Comparison of ENCODE assay signal across 40 cellular contexts in genomic region chr12:34304546-34304945, GRCh38.
"Had no signal": no experiment of that assay in that cellular context is flagged by ENCODE, and none has a peak within 500 bp of the region (broad histone marks: within the 10 kb centered on the region; RNA-seq: fewer than 3 reads in every experiment).

No MANE protein-coding gene starts in this region.

- H3K27ac Mint-ChIP-seq: activated naive CD4-positive, alpha-beta T cell treated with anti-CD3 and anti-CD28 coated beads for 36 hours; activated naive CD4-positive, alpha-beta T cell treated with anti-CD3 and anti-CD28 coated beads, Interleukin-2, amount 10 ng/mL, durations not matched to agents 7 days and 5 days; activated naive CD4-positive, alpha-beta T cell treated with anti-CD3 and anti-CD28 coated beads, Interleukin-2, amount 50 U/mL, for 24 hours; activated naive CD4-positive, alpha-beta T cell treated with anti-CD3 and anti-CD28 coated beads, Interleukin-2, amount 50 U/mL, for 72 hours; activated naive CD8-positive, alpha-beta T cell; activated naive CD8-positive, alpha-beta T cell treated with anti-CD3 and anti-CD28 coated beads for 36 hours; activated naive CD8-positive, alpha-beta T cell treated with anti-CD3 and anti-CD28 coated beads, Interleukin-2, amount 10 ng/mL, durations not matched to agents 7 days and 5 days; activated naive CD8-positive, alpha-beta T cell treated with anti-CD3 and anti-CD28 coated beads, Interleukin-2, amount 50 U/mL, for 24 hours; activated T-cell treated with anti-CD3 and anti-CD28 coated beads, Interleukin-2, amount 50 U/mL, for 24 hours; activated T-cell treated with anti-CD3 and anti-CD28 coated beads, Interleukin-2, amount 50 U/mL, for 72 hours; activated T-helper 1 cell treated with anti-CD3 and anti-CD28 coated beads, Interleukin-12 subunit alpha, Interleukin-12 subunit beta, Interleukin-2, Interleukin-4 antibody, amounts not matched to agents 30 ng/mL and 10 ng/mL and 1 ng/mL, durations not matched to agents 14 hours and 24 hours and 36 hours; activated T-helper 17 cell treated with anti-CD3 and anti-CD28 coated beads, Interleukin-2, amount 50 U/mL, for 72 hours; activated T-helper 2 cell treated with anti-CD3 and anti-CD28 coated beads, Interferon-gamma antibody, Interleukin-2, Interleukin-4, amounts not matched to agents 10 μg/mL and 5 μg/mL and 100 μg/mL, durations not matched to agents 14 hours and 24 hours and 36 hours; brain had no signal

- DNase-seq: activated effector memory CD4-positive, alpha-beta T cell treated with anti-CD3 and anti-CD28 coated beads, Interleukin-2, amount 50 U/mL, for 16 hours; activated effector memory CD4-positive, alpha-beta T cell treated with Interleukin-2 at 50 U/mL for 16 hours; activated gamma-delta T cell; activated gamma-delta T cell treated with Interleukin-2 at 50 U/mL for 16 hours; activated naive CD4-positive, alpha-beta T cell; activated naive CD4-positive, alpha-beta T cell treated with anti-CD3 and anti-CD28 coated beads for 36 hours; activated naive CD4-positive, alpha-beta T cell treated with anti-CD3 and anti-CD28 coated beads, Interleukin-2, amount 10 ng/mL, durations not matched to agents 7 days and 5 days; activated naive CD4-positive, alpha-beta T cell treated with anti-CD3 and anti-CD28 coated beads, Interleukin-2, amount 50 U/mL, for 16 hours; activated naive CD4-positive, alpha-beta T cell treated with Interleukin-2 at 50 U/mL for 16 hours; activated naive CD8-positive, alpha-beta T cell treated with anti-CD3 and anti-CD28 coated beads for 36 hours; activated naive CD8-positive, alpha-beta T cell treated with anti-CD3 and anti-CD28 coated beads, Interleukin-2, amount 10 ng/mL, durations not matched to agents 7 days and 5 days; activated naive CD8-positive, alpha-beta T cell treated with anti-CD3 and anti-CD28 coated beads, Interleukin-2, amount 50 U/mL, for 24 hours; activated T-cell treated with anti-CD3 and anti-CD28 coated beads for 4 hours; activated T-cell treated with anti-CD3 and anti-CD28 coated beads, Interleukin-2, amount 50 U/mL, for 1 hour; activated T-cell treated with anti-CD3 and anti-CD28 coated beads, Interleukin-2, amount 50 U/mL, for 24 hours; activated T-cell treated with anti-CD3 and anti-CD28 coated beads, Interleukin-2, amount 50 U/mL, for 4 hours; activated T-cell treated with anti-CD3 and anti-CD28 coated beads, Interleukin-2, amount 50 U/mL, for 48 hours; activated T-cell treated with anti-CD3 and anti-CD28 coated beads, Interleukin-2, amount 50 U/mL, for 72 hours; adrenal gland; amniotic stem cell; amygdala; anterior cingulate cortex; body of pancreas; brain microvascular endothelial cell; caudate nucleus; central memory CD4-positive, alpha-beta T cell; cerebellar nuclear complex had no signal

- H3K27me3 ChIP-seq: adrenal gland, ascending aorta, body of pancreas, brain microvascular endothelial cell, breast epithelium, cardiac muscle cell had no signal

- H3K4me3 Mint-ChIP-seq: activated naive CD4-positive, alpha-beta T cell treated with anti-CD3 and anti-CD28 coated beads for 36 hours; activated naive CD4-positive, alpha-beta T cell treated with anti-CD3 and anti-CD28 coated beads, Interleukin-2, amount 10 ng/mL, durations not matched to agents 7 days and 5 days; activated naive CD4-positive, alpha-beta T cell treated with anti-CD3 and anti-CD28 coated beads, Interleukin-2, amount 50 U/mL, for 24 hours; activated naive CD8-positive, alpha-beta T cell; activated naive CD8-positive, alpha-beta T cell treated with anti-CD3 and anti-CD28 coated beads for 36 hours; activated naive CD8-positive, alpha-beta T cell treated with anti-CD3 and anti-CD28 coated beads, Interleukin-2, amount 10 ng/mL, durations not matched to agents 7 days and 5 days; activated naive CD8-positive, alpha-beta T cell treated with anti-CD3 and anti-CD28 coated beads, Interleukin-2, amount 50 U/mL, for 24 hours; activated T-cell treated with anti-CD3 and anti-CD28 coated beads, Interleukin-2, amount 50 U/mL, for 24 hours; activated T-cell treated with anti-CD3 and anti-CD28 coated beads, Interleukin-2, amount 50 U/mL, for 4 hours; activated T-cell treated with anti-CD3 and anti-CD28 coated beads, Interleukin-2, amount 50 U/mL, for 72 hours; activated T-helper 1 cell treated with anti-CD3 and anti-CD28 coated beads, Interleukin-12 subunit alpha, Interleukin-12 subunit beta, Interleukin-2, Interleukin-4 antibody, amounts not matched to agents 30 ng/mL and 10 ng/mL and 1 ng/mL, durations not matched to agents 14 hours and 24 hours and 36 hours; activated T-helper 17 cell treated with anti-CD3 and anti-CD28 coated beads, Interleukin-2, amount 50 U/mL, for 72 hours; brain; central memory CD8-positive, alpha-beta T cell had no signal

- ATAC-seq: activated naive CD4-positive, alpha-beta T cell treated with anti-CD3 and anti-CD28 coated beads, Interleukin-2, amount 50 U/mL, for 72 hours; activated naive CD8-positive, alpha-beta T cell treated with anti-CD3 and anti-CD28 coated beads, Interleukin-2, amount 50 U/mL, for 24 hours; activated T-cell treated with anti-CD3 and anti-CD28 coated beads, Interleukin-2, amount 50 U/mL, for 4 hours; activated T-cell treated with anti-CD3 and anti-CD28 coated beads, Interleukin-2, amount 50 U/mL, for 72 hours; activated T-helper 17 cell treated with anti-CD3 and anti-CD28 coated beads, Interleukin-2, amount 50 U/mL, for 72 hours; body of pancreas had no signal

- H3K4me3 ChIP-seq: adrenal gland, ascending aorta, body of pancreas, breast epithelium, cardiac muscle cell had no signal

- FAIRE-seq: astrocyte, bronchial epithelial cell had no signal

- H3K4me1 ChIP-seq: adrenal gland, ascending aorta, body of pancreas, breast epithelium had no signal

- H3K36me3 ChIP-seq: adrenal gland, ascending aorta, brain microvascular endothelial cell, breast epithelium, cardiac muscle cell had no signal

- H3K4me1 Mint-ChIP-seq: activated naive CD4-positive, alpha-beta T cell treated with anti-CD3 and anti-CD28 coated beads, Interleukin-2, amount 10 ng/mL, durations not matched to agents 7 days and 5 days; activated naive CD4-positive, alpha-beta T cell treated with anti-CD3 and anti-CD28 coated beads, Interleukin-2, amount 50 U/mL, for 24 hours; activated naive CD8-positive, alpha-beta T cell treated with anti-CD3 and anti-CD28 coated beads for 36 hours; activated naive CD8-positive, alpha-beta T cell treated with anti-CD3 and anti-CD28 coated beads, Interleukin-2, amount 10 ng/mL, durations not matched to agents 7 days and 5 days; activated naive CD8-positive, alpha-beta T cell treated with anti-CD3 and anti-CD28 coated beads, Interleukin-2, amount 50 U/mL, for 24 hours; activated T-helper 17 cell treated with anti-CD3 and anti-CD28 coated beads, Interleukin-2, amount 50 U/mL, for 72 hours; brain; central memory CD8-positive, alpha-beta T cell had no signal

- H3K9me3 ChIP-seq: adrenal gland, ascending aorta had no signal

- H3K27me3 Mint-ChIP-seq: activated naive CD4-positive, alpha-beta T cell treated with anti-CD3 and anti-CD28 coated beads, Interleukin-2, amount 10 ng/mL, durations not matched to agents 7 days and 5 days; activated naive CD4-positive, alpha-beta T cell treated with anti-CD3 and anti-CD28 coated beads, Interleukin-2, amount 50 U/mL, for 24 hours; activated naive CD8-positive, alpha-beta T cell; activated naive CD8-positive, alpha-beta T cell treated with anti-CD3 and anti-CD28 coated beads for 36 hours; activated naive CD8-positive, alpha-beta T cell treated with anti-CD3 and anti-CD28 coated beads, Interleukin-2, amount 10 ng/mL, durations not matched to agents 7 days and 5 days; activated naive CD8-positive, alpha-beta T cell treated with anti-CD3 and anti-CD28 coated beads, Interleukin-2, amount 50 U/mL, for 24 hours; activated T-cell treated with anti-CD3 and anti-CD28 coated beads, Interleukin-2, amount 50 U/mL, for 24 hours; activated T-helper 17 cell treated with anti-CD3 and anti-CD28 coated beads, Interleukin-2, amount 50 U/mL, for 72 hours; central memory CD8-positive, alpha-beta T cell had no signal

- H3K36me3 Mint-ChIP-seq: activated naive CD4-positive, alpha-beta T cell treated with anti-CD3 and anti-CD28 coated beads, Interleukin-2, amount 10 ng/mL, durations not matched to agents 7 days and 5 days; activated naive CD8-positive, alpha-beta T cell had no signal

- H3K27ac ChIP-seq: adrenal gland, ascending aorta, body of pancreas, brain microvascular endothelial cell, breast epithelium, cardiac muscle cell had no signal
